23 cellular contexts compared by ENCODE assay signal in the genomic region with DNA sequence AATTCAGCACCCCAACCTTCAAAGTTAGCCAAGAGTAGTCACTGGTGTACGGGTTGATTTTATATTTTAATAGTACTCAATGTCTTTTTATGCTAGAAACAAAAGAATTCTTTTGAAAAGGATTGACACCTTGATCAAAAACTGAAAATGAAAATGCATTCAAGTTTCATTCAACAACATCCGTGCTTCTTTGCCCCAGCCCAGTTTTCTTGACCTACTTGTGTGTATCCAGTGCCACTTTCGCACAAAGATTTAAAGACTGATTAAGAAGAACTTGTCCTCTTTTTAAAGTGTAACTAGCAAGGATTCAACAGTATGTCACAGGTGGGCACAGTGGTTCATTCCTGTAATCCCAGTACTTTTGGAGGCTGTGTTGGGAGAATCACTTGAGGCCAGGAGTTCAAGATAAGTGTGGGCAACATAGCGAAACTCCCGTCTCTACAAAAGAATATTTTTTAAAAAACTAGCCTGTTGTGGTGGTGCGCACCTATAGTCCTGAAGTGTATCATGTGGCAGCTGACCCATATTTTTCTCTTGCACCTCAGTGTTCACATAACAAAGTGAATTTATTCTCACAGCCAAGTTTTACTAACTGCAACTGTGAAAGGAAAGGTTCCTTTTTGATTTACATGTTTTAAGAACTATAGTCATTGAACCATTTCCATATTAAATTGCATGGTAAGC. TPM values are rescaled to one million over a fixed set of nuclear protein-coding genes. Genes with fewer than 3 reads are reported as not detected.
DNase-seq lines count a peak whose midpoint lies in the region; ATAC-seq and TF ChIP-seq lines count a peak whose summit lies in the region.
"Had no signal": no experiment of that assay in that cellular context is flagged by ENCODE, and none has a peak within 500 bp of the region (broad histone marks: within the 10 kb centered on the region; RNA-seq: fewer than 3 reads in every experiment).

No MANE protein-coding gene starts in this region.

- H3K9me3 ChIP-seq in PC-3 (ENCODE audit: low read length) = no peaks in the 10 kb centered on the region
- H3K9me3 ChIP-seq in GM23248 (ENCODE audit: low read depth) = no peaks in the 10 kb centered on the region
- H3K9me3 ChIP-seq: BLaER1, HAP-1 had no signal

- H4K20me1 ChIP-seq in PC-3 (ENCODE audit: low read length) = no peaks in the 10 kb centered on the region
- no peaks in the 10 kb centered on the region for H4K20me1 ChIP-seq in GM23248 (ENCODE audit: insufficient read depth)
- H4K20me1 ChIP-seq: BLaER1 had no signal

- no peak overlapping the region for H3K4me3 Mint-ChIP-seq in activated CD8-positive, alpha-beta T cell treated with anti-CD3 and anti-CD28 coated beads for 36 hours
- no peak overlapping the region for H3K4me3 Mint-ChIP-seq in activated CD8-positive, alpha-beta T cell treated with anti-CD3 and anti-CD28 coated beads, Interleukin-2, amount 10 ng/mL, durations not matched to agents 7 days and 5 days
- H3K4me3 Mint-ChIP-seq: HFFc6, IgD-negative memory B cell had no signal

- ATAC-seq in activated CD8-positive, alpha-beta T cell treated with anti-CD3 and anti-CD28 coated beads for 36 hours = no peak
- no peak for ATAC-seq in activated CD8-positive, alpha-beta T cell treated with anti-CD3 and anti-CD28 coated beads, Interleukin-2, amount 10 ng/mL, durations not matched to agents 7 days and 5 days
- ATAC-seq in PC-3 = no peak

- in situ Hi-C loops in GM23248 (cut with MboI) = no loop called here

- 73 to 76% methylated on average over 6 of the region's 6 CpGs for WGBS in GM23248 (ENCODE audit: low coverage in 1 of 2, low lambda C conversion rate in 2 of 2, missing lambda C conversion rate in 2 of 2), 2 experiments

- CTCF ChIA-PET in activated CD8-positive, alpha-beta T cell treated with anti-CD3 and anti-CD28 coated beads for 36 hours (lab: Charles Lee) = no interaction called here
- CTCF ChIA-PET in activated CD8-positive, alpha-beta T cell treated with anti-CD3 and anti-CD28 coated beads, Interleukin-2, amount 10 ng/mL, durations not matched to agents 7 days and 5 days (lab: Charles Lee) = no interaction called here
- CTCF ChIA-PET in PC-3 (lab: Charles Lee) = no interaction called here

- no peaks in the 10 kb centered on the region for H3K27me3 ChIP-seq in PC-3 (ENCODE audit: low read length)
- 0 out of 2 replicates have a peak, but pooled peaks cover 6% of the 10 kb centered on the region for H3K27me3 ChIP-seq in GM23248 (replicated peaks; ENCODE audit: insufficient read depth)
- H3K27me3 ChIP-seq: BLaER1 had no signal

- H2AFZ ChIP-seq in PC-3 (ENCODE audit: low read length) (no peak overlapping the region), GM23248 (no peak overlapping the region)

- H3K4me2 ChIP-seq in PC-3 (ENCODE audit: low read length) (0 out of 2 replicates have a peak overlapping the region, but pooled peaks have one; percentile 6), GM23248 (ENCODE audit: unreplicated experiment) (no peak overlapping the region)
- H3K4me2 ChIP-seq: BLaER1 had no signal

- H3K36me3 ChIP-seq in PC-3 (ENCODE audit: low read depth, low read length) = no peaks in the 10 kb centered on the region
- no peaks in the 10 kb centered on the region for H3K36me3 ChIP-seq in GM23248 (ENCODE audit: low read depth)
- H3K36me3 ChIP-seq: BLaER1, HAP-1 had no signal

- H3K4me1 Mint-ChIP-seq in activated CD8-positive, alpha-beta T cell treated with anti-CD3 and anti-CD28 coated beads for 36 hours (ENCODE audit: low read depth) = no peaks in the 10 kb centered on the region
- peaks cover 5% of the 10 kb centered on the region for H3K4me1 Mint-ChIP-seq in activated CD8-positive, alpha-beta T cell treated with anti-CD3 and anti-CD28 coated beads, Interleukin-2, amount 10 ng/mL, durations not matched to agents 7 days and 5 days (ENCODE audit: low read depth)
- H3K4me1 Mint-ChIP-seq: CD4-positive, CD25-positive, alpha-beta regulatory T cell had no signal

- POLR2A ChIA-PET in activated CD8-positive, alpha-beta T cell treated with anti-CD3 and anti-CD28 coated beads for 36 hours (lab: Charles Lee) = no interaction called here
- POLR2A ChIA-PET in activated CD8-positive, alpha-beta T cell treated with anti-CD3 and anti-CD28 coated beads, Interleukin-2, amount 10 ng/mL, durations not matched to agents 7 days and 5 days (lab: Charles Lee) = no interaction called here
- POLR2A ChIA-PET in PC-3 (lab: Charles Lee; ENCODE audit: unreplicated experiment) = no interaction called here

- no TSS peak for BruUV-seq in PC-3 (replicated peaks; lab: Mats Ljungman, UMichigan)

- H3K9ac ChIP-seq in PC-3 (ENCODE audit: low read length) = no peak overlapping the region
- no peak overlapping the region for H3K9ac ChIP-seq in GM23248
- H3K9ac ChIP-seq: BLaER1 had no signal

- H3K27me3 Mint-ChIP-seq in activated CD8-positive, alpha-beta T cell treated with anti-CD3 and anti-CD28 coated beads for 36 hours = no peaks in the 10 kb centered on the region
- peaks cover 3% of the 10 kb centered on the region for H3K27me3 Mint-ChIP-seq in activated CD8-positive, alpha-beta T cell treated with anti-CD3 and anti-CD28 coated beads, Interleukin-2, amount 10 ng/mL, durations not matched to agents 7 days and 5 days (ENCODE audit: low read depth)
- H3K27me3 Mint-ChIP-seq: IgD-negative memory B cell had no signal

- no peak for DNase-seq in activated CD8-positive, alpha-beta T cell treated with anti-CD3 and anti-CD28 coated beads for 36 hours
- DNase-seq in activated CD8-positive, alpha-beta T cell treated with anti-CD3 and anti-CD28 coated beads, Interleukin-2, amount 10 ng/mL, durations not matched to agents 7 days and 5 days = no peak
- DNase-seq in PC-3 = no peak
- peak; percentile 13 for DNase-seq in central memory CD4-positive, alpha-beta T cell
- no peak for DNase-seq in DMS 273 treated with DMSO at 0.1 percent for 48 hours (lab: John Stamatoyannopoulos, UW)
- no peak for DNase-seq in GM23248
- no peak for DNase-seq in inferior parietal cortex (ENCODE audit: extremely low spot score)
- DNase-seq: COR-L47, GOT3, HFFc6, NCI-H1092, NCI-H1417 treated with DMSO at 0.1 percent for 48 hours, NCI-H1694 treated with DMSO at 0.1 percent for 48 hours, NCI-H226, NCI-H510A treated with DMSO at 0.1 percent for 48 hours, OCI-M1, SIG-M5 had no signal

- H3K79me2 ChIP-seq in PC-3 (ENCODE audit: low read length) (no peaks in the 10 kb centered on the region), GM23248 (ENCODE audit: insufficient read depth) (no peaks in the 10 kb centered on the region)

- no peaks in the 10 kb centered on the region for H3K9me2 ChIP-seq in PC-3 (replicated peaks; ENCODE audit: low read length)
- H3K9me2 ChIP-seq in GM23248 (ENCODE audit: insufficient read depth) = no peaks in the 10 kb centered on the region

- H3K4me3 ChIP-seq in PC-3 (ENCODE audit: low read length) = no peak overlapping the region
- no peak overlapping the region for H3K4me3 ChIP-seq in GM23248
- H3K4me3 ChIP-seq: BLaER1, HAP-1, SK-N-MC had no signal

- H3K27ac ChIP-seq in PC-3 (ENCODE audit: low read length) (no peak overlapping the region), GM23248 (no peak overlapping the region)
- H3K27ac ChIP-seq: BLaER1, HL-60, SK-N-MC had no signal

- TF ChIP-seq CTCF in activated CD8-positive, alpha-beta T cell treated with anti-CD3 and anti-CD28 coated beads for 36 hours (IDR thresholded peaks at IDR 0.05) = no peak
- no peak for TF ChIP-seq CTCF in PC-3 (conservative IDR thresholded peaks at IDR 0.05; ENCODE audit: low read depth, low read length)

- peak overlapping the region; percentile 2 for H3K27ac Mint-ChIP-seq in activated CD8-positive, alpha-beta T cell treated with anti-CD3 and anti-CD28 coated beads for 36 hours
- H3K27ac Mint-ChIP-seq in activated CD8-positive, alpha-beta T cell treated with anti-CD3 and anti-CD28 coated beads, Interleukin-2, amount 10 ng/mL, durations not matched to agents 7 days and 5 days = no peak overlapping the region
- H3K27ac Mint-ChIP-seq: HFFc6, IgD-negative memory B cell had no signal

- peaks cover 43% of the 10 kb centered on the region for H3K4me1 ChIP-seq in PC-3 (ENCODE audit: insufficient read depth, low read length)
- H3K4me1 ChIP-seq in GM23248 (ENCODE audit: insufficient read depth) = no peaks in the 10 kb centered on the region
- H3K4me1 ChIP-seq: BLaER1, HAP-1 had no signal

- no peaks in the 10 kb centered on the region for H3K36me3 Mint-ChIP-seq in activated CD8-positive, alpha-beta T cell treated with anti-CD3 and anti-CD28 coated beads for 36 hours (ENCODE audit: low read depth)
- no peaks in the 10 kb centered on the region for H3K36me3 Mint-ChIP-seq in activated CD8-positive, alpha-beta T cell treated with anti-CD3 and anti-CD28 coated beads, Interleukin-2, amount 10 ng/mL, durations not matched to agents 7 days and 5 days (ENCODE audit: low read depth)
- H3K36me3 Mint-ChIP-seq: CD4-positive, CD25-positive, alpha-beta regulatory T cell had no signal

- H3F3A ChIP-seq in PC-3 (ENCODE audit: low read length, unreplicated experiment) (no peaks in the 10 kb centered on the region), GM23248 (ENCODE audit: insufficient read depth) (no peaks in the 10 kb centered on the region)

- intact Hi-C loops in activated CD8-positive, alpha-beta T cell treated with anti-CD3 and anti-CD28 coated beads for 36 hours (cut with micrococcal nuclease) = no loop called here
- intact Hi-C loops in PC-3 (cut with micrococcal nuclease) = no loop called here

- no peaks in the 10 kb centered on the region for H3K9me3 Mint-ChIP-seq in activated CD8-positive, alpha-beta T cell treated with anti-CD3 and anti-CD28 coated beads for 36 hours
- H3K9me3 Mint-ChIP-seq in activated CD8-positive, alpha-beta T cell treated with anti-CD3 and anti-CD28 coated beads, Interleukin-2, amount 10 ng/mL, durations not matched to agents 7 days and 5 days (ENCODE audit: insufficient read depth) = no peaks in the 10 kb centered on the region
- H3K9me3 Mint-ChIP-seq: CD4-positive, CD25-positive, alpha-beta regulatory T cell; HFFc6; IgD-negative memory B cell had no signal

RNA-seq across cellular contexts. Expression of gene CD2AP, which starts 22.7 kb away (rescaled TPM):
- total RNA-seq in activated CD8-positive, alpha-beta T cell treated with anti-CD3 and anti-CD28 coated beads for 36 hours = 10 to 100 TPM; 28.3 to 29.2 TPM
- total RNA-seq in activated CD8-positive, alpha-beta T cell treated with anti-CD3 and anti-CD28 coated beads, Interleukin-2, amount 10 ng/mL, durations not matched to agents 7 days and 5 days = 10 to 100 TPM; 38.8 to 39.2 TPM
- 16.2 and 21.8 TPM in 2 replicates for total RNA-seq in PC-3 (2014; rRNA removed)
- 17.8 and 22.8 TPM in 2 replicates for total RNA-seq in GM23248 (2014; rRNA removed; shearing (Covaris generic))
- 12.3 and 13.2 TPM in 2 replicates for polyA plus RNA-seq in GM23248 (2016; fragmentation: Nextera tagmentation; extraction: Ambion mirVana)
